In the genomic region with DNA sequence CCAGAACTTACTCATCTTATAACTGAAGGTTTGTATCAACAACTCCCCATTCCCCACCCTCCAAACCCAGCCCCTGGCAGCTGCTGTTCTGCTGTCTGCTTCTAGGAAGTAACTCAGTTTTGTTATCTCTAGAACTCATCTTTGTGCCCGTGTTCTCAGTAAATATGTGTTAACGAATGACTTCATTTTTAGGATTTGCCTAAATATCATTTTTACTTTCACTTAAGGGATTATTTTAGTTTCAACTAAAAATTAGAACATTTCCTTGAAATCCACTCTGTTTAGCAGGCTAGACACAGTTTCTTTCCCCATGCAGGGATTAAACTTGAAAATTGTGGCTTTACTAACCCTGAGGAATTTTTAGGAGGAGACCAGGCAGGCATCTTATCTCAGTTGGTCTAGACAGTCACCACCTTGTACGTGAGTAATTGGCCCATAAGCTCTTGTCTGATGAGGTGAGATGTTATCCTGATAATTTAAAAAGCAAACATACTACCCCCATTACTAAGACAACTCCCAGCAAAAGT, we compare ENCODE assay signal across 8 cellular contexts.
DNase-seq lines count a peak whose midpoint lies in the region; ATAC-seq and TF ChIP-seq lines count a peak whose summit lies in the region.

No MANE protein-coding gene starts in this region.

- in situ Hi-C loops in KBM-7 (cut with MboI; ENCODE audit: low pct_unique_long_range_greater_than_20kb, low sequenced_read_pairs) = no loop called here

- peaks cover 18 to 24% of the 10 kb centered on the region in 2 donors for H3K36me3 Mint-ChIP-seq in activated naive CD4-positive, alpha-beta T cell treated with anti-CD3 and anti-CD28 coated beads, Interleukin-2, amount 50 U/mL, for 72 hours

- no peak for TF ChIP-seq CTCF in spleen (IDR thresholded peaks at IDR 0.05 in 8 of 11, conservative IDR thresholded peaks at IDR 0.05 in 3 of 11)
- TF ChIP-seq CTCF in dorsolateral prefrontal cortex (IDR thresholded peaks at IDR 0.05 in 54 of 56, conservative IDR thresholded peaks at IDR 0.05 in 2 of 56; ENCODE audit: low read depth in 1 of 56, partially characterized antibody in 56 of 56) = no peak

- peak; percentile 32 for DNase-seq in A172 (ENCODE audit: low spot score)
- peak; percentile 35 for DNase-seq in KBM-7
- no peak for DNase-seq in activated naive CD4-positive, alpha-beta T cell treated with anti-CD3 and anti-CD28 coated beads, Interleukin-2, amount 50 U/mL, for 72 hours (ENCODE audit: low spot score in 2 of 2)
- no peak for DNase-seq in spleen
- DNase-seq in NCI-H748 (lab: John Stamatoyannopoulos, UW; ENCODE audit: unreplicated experiment) = no peak
- no peak for DNase-seq in middle frontal gyrus (ENCODE audit: extremely low spot score, low spot score)
- DNase-seq in dorsolateral prefrontal cortex = no peak

- TF ChIP-seq POLR2A in spleen (IDR thresholded peaks at IDR 0.05) = no peak

- H3K4me1 ChIP-seq in spleen = peaks cover 57 to 99% (median 96%) of the 10 kb centered on the region in 6 donors

- H3K27ac Mint-ChIP-seq in activated naive CD4-positive, alpha-beta T cell treated with anti-CD3 and anti-CD28 coated beads, Interleukin-2, amount 50 U/mL, for 72 hours = peak overlapping the region; percentile 94 to 97

- ATAC-seq in GM19455 (IDR thresholded peaks at IDR 0.05; ENCODE audit: unreplicated experiment) = peak; percentile 25
- peak; percentile 58 to 77 for ATAC-seq in activated naive CD4-positive, alpha-beta T cell treated with anti-CD3 and anti-CD28 coated beads, Interleukin-2, amount 50 U/mL, for 72 hours

- H3K27me3 ChIP-seq in spleen (replicated peaks in 1 of 7) (no peaks in the 10 kb centered on the region), dorsolateral prefrontal cortex (no peaks in the 10 kb centered on the region)

- H3K4me3 ChIP-seq in spleen (peak overlapping the region in 1 of 8 donors; percentile 26), dorsolateral prefrontal cortex (no peak overlapping the region)

- H3K27ac ChIP-seq in spleen = peak overlapping the region; percentile 30 to 76 (median 69)
- no peak overlapping the region for H3K27ac ChIP-seq in dorsolateral prefrontal cortex

- H3K9me3 ChIP-seq in spleen = no peaks in the 10 kb centered on the region

- peaks cover 0 to 9% (median 0%) of the 10 kb centered on the region in 6 donors for H3K36me3 ChIP-seq in spleen

- H3K9me3 Mint-ChIP-seq in activated naive CD4-positive, alpha-beta T cell treated with anti-CD3 and anti-CD28 coated beads, Interleukin-2, amount 50 U/mL, for 72 hours = peaks cover 0 to 4% of the 10 kb centered on the region in 2 donors

- intact Hi-C loops in spleen (cut with DNase I; ENCODE audit: low total_unique reads) (no loop called here), dorsolateral prefrontal cortex (cut with DNase I) (no loop called here)

- WGBS in spleen, 5 donors = 18 to 25% (median 21%) methylated on average over 3 of the region's 3 CpGs

Comparison
In these comparisons a context has a peak if more than half of its experiments do, and no peak if none do; other contexts are left out.
1. DNase-seq: peak in A172 (single experiment) and KBM-7 (single experiment); none in activated naive CD4-positive, alpha-beta T cell treated with anti-CD3 and anti-CD28 coated beads, Interleukin-2, amount 50 U/mL, for 72 hours (0 of 2), spleen (single experiment), NCI-H748 (single experiment), middle frontal gyrus (single experiment) and dorsolateral prefrontal cortex (0 of 10).
2. H3K27ac ChIP-seq: peak in spleen (8 of 8); none in dorsolateral prefrontal cortex (0 of 59).